ENCODE assay signal across 16 cellular contexts in genomic region chr14:61365667-61366194, GRCh38. TPM values are rescaled to one million over a fixed set of nuclear protein-coding genes. Genes with fewer than 3 reads are reported as not detected.
A peak's percentile ranks its signal among the peaks of the same experiment; 100 is the strongest.
DNase-seq lines count a peak whose midpoint lies in the region; ATAC-seq and TF ChIP-seq lines count a peak whose summit lies in the region.
"Had no signal": no experiment of that assay in that cellular context is flagged by ENCODE, and none has a peak within 500 bp of the region (broad histone marks: within the 10 kb centered on the region; RNA-seq: fewer than 3 reads in every experiment).

No MANE protein-coding gene starts in this region.

- H3K18ac ChIP-seq in IMR-90 (ENCODE audit: low read depth, low read length), result no peak overlapping the region

- H3K4me1 ChIP-seq in CD4-positive, CD25-positive, alpha-beta regulatory T cell (ENCODE audit: control insufficient read depth, insufficient read depth, low read length, poor library complexity, severe bottlenecking), result peaks cover 91% of the 10 kb centered on the region
- peaks cover 1% of the 10 kb centered on the region; the same call in 1 of the 2 replicates for H3K4me1 ChIP-seq in IMR-90 (ENCODE audit: control insufficient read depth, insufficient read depth, low read length)

- no peak overlapping the region for H2BK15ac ChIP-seq in IMR-90 (ENCODE audit: low read depth, low read length)

- no peak overlapping the region for H2BK5ac ChIP-seq in IMR-90 (ENCODE audit: low read depth, low read length, poor library complexity, severe bottlenecking)

- no peak for ATAC-seq in CD4-positive, CD25-positive, alpha-beta regulatory T cell (ENCODE audit: low read depth in 2 of 2)
- peak; percentile 32; the same call in 1 of the 2 replicates for ATAC-seq in IMR-90 (ENCODE audit: low read depth)

- dilution Hi-C loops in IMR-90 (cut with HindIII; ENCODE audit: low sequenced_read_pairs, unreplicated experiment), result no loop called here

- H2BK120ac ChIP-seq in IMR-90 (ENCODE audit: low read depth, low read length), result no peak overlapping the region

- no CpG with 5 or more reads among the region's 3 CpGs for WGBS in IMR-90 (ENCODE audit: extremely low coverage in 2 of 2, insufficient read length in 1 of 2), 2 experiments

- H4K20me1 ChIP-seq in IMR-90 (ENCODE audit: insufficient read depth, low read length), result no peaks in the 10 kb centered on the region

- H3K9ac ChIP-seq in IMR-90 (ENCODE audit: low read depth, low read length), result no peak overlapping the region

- no peak overlapping the region for H3K27ac Mint-ChIP-seq in CD4-positive, CD25-positive, alpha-beta regulatory T cell
- H3K27ac Mint-ChIP-seq: B cell, HFFc6 had no signal

- H3K4me3 ChIP-seq in CD4-positive, CD25-positive, alpha-beta regulatory T cell (ENCODE audit: low read depth, low read length), result peak overlapping the region; percentile 54
- no peak overlapping the region for H3K4me3 ChIP-seq in IMR-90 (ENCODE audit: insufficient read depth, low read depth, low read length)
- H3K4me3 ChIP-seq in choroid plexus epithelial cell (ENCODE audit: low read depth, low read length), result no peak overlapping the region

- no peak overlapping the region for H3K4me2 ChIP-seq in IMR-90 (ENCODE audit: low read depth, low read length)

- in situ Hi-C loops in IMR-90 (cut with MboI; ENCODE audit: low sequenced_read_pairs), result no loop called here

- no peak overlapping the region for H2AFZ ChIP-seq in IMR-90 (replicated peaks; ENCODE audit: low read length, poor library complexity)

- no peak for TF ChIP-seq CTCF in IMR-90 (conservative IDR thresholded peaks at IDR 0.05; ENCODE audit: low read depth, low read length)
- no peak for TF ChIP-seq CTCF in choroid plexus epithelial cell (conservative IDR thresholded peaks at IDR 0.05; ENCODE audit: low read depth, low read length)

- POLR2A ChIA-PET in IMR-90 (lab: Charles Lee; ENCODE audit: unreplicated experiment), result no interaction called here

- no peak overlapping the region for H2BK20ac ChIP-seq in IMR-90 (ENCODE audit: low read depth, low read length)

- no peak overlapping the region for H3K56ac ChIP-seq in IMR-90 (ENCODE audit: extremely low read depth, insufficient read depth, low read length)

- no peak for DNase-seq in CD4-positive, CD25-positive, alpha-beta regulatory T cell
- no peak for DNase-seq in IMR-90
- peak; percentile 14 for DNase-seq in choroid plexus epithelial cell (ENCODE audit: low read depth)
- DNase-seq in iris pigment epithelial cell (ENCODE audit: low read depth), result peak; percentile 25
- DNase-seq in SKM-1 (lab: John Stamatoyannopoulos, UW; ENCODE audit: unreplicated experiment), result no peak
- DNase-seq in erythroblast (lab: John Stamatoyannopoulos, UW), result no peak
- no peak for DNase-seq in kidney tubule cell (ENCODE audit: low spot score)
- DNase-seq in SKM-1 treated with dmso at 0.1 percent for 144 hours (lab: John Stamatoyannopoulos, UW; ENCODE audit: unreplicated experiment), result no peak
- DNase-seq: 8988T, Caco-2, HFFc6, NCI-H187 treated with DMSO at 0.1 percent for 48 hours, NCI-H345, NCI-H524 treated with DMSO at 0.1 percent for 48 hours, RPMI8226 had no signal

- H3K79me1 ChIP-seq in IMR-90 (ENCODE audit: low read depth in 1 of 2, low read length in 2 of 2), result no peaks in the 10 kb centered on the region

- TF ChIP-seq POLR2A in IMR-90 (IDR thresholded peaks at IDR 0.05; ENCODE audit: low read depth, low read length) (no peak), erythroblast (IDR thresholded peaks at IDR 0.05; ENCODE audit: low read length) (no peak)

- peaks cover 16 to 42% (median 28%) of the 10 kb centered on the region in 4 donors for H3K4me1 Mint-ChIP-seq in CD4-positive, CD25-positive, alpha-beta regulatory T cell
- H3K4me1 Mint-ChIP-seq: B cell had no signal

- H2AK5ac ChIP-seq in IMR-90 (ENCODE audit: low read depth, low read length), result no peak overlapping the region

- H3K23ac ChIP-seq in IMR-90 (ENCODE audit: low read depth, low read length), result no peak overlapping the region

- no peaks in the 10 kb centered on the region for H3K9me1 ChIP-seq in IMR-90 (ENCODE audit: insufficient read depth, low read length)

- H3K27me3 ChIP-seq in CD4-positive, CD25-positive, alpha-beta regulatory T cell (ENCODE audit: control insufficient read depth, insufficient read depth, low read length), result no peaks in the 10 kb centered on the region
- peaks cover 13% of the 10 kb centered on the region for H3K27me3 ChIP-seq in IMR-90 (ENCODE audit: control insufficient read depth, insufficient read depth, low read length)

- H3K27me3 Mint-ChIP-seq in CD4-positive, CD25-positive, alpha-beta regulatory T cell, result no peaks in the 10 kb centered on the region
- H3K27me3 Mint-ChIP-seq: B cell had no signal

- peak overlapping the region in 1 of 4 donors; percentile 19 for H3K4me3 Mint-ChIP-seq in CD4-positive, CD25-positive, alpha-beta regulatory T cell
- H3K4me3 Mint-ChIP-seq: B cell, HFFc6 had no signal

- no peak overlapping the region for H4K8ac ChIP-seq in IMR-90 (ENCODE audit: low read depth in 2 of 2, low read length in 2 of 2)

- no peak overlapping the region for H2AK9ac ChIP-seq in IMR-90 (replicated peaks; ENCODE audit: low read depth, low read length, poor library complexity)

- CTCF ChIA-PET in IMR-90 (lab: Yijun Ruan, JAX), result no interaction called here

- no peak overlapping the region for H3K14ac ChIP-seq in IMR-90 (replicated peaks; ENCODE audit: low read depth, low read length)

- H4K5ac ChIP-seq in IMR-90 (ENCODE audit: low read depth, low read length), result no peak overlapping the region

- BruUV-seq in IMR-90 (replicated peaks; lab: Mats Ljungman, UMichigan), result no TSS peak

- intact Hi-C loops in IMR-90 (cut with micrococcal nuclease), result no loop called here

- H3K36me3 ChIP-seq in CD4-positive, CD25-positive, alpha-beta regulatory T cell (ENCODE audit: control insufficient read depth, insufficient read depth, low read length), result peaks cover 4% of the 10 kb centered on the region
- no peaks in the 10 kb centered on the region for H3K36me3 ChIP-seq in IMR-90 (ENCODE audit: control insufficient read depth, insufficient read depth, low read length)

- H4K91ac ChIP-seq in IMR-90 (ENCODE audit: insufficient read depth, low read depth, low read length), result no peak overlapping the region

- peaks cover 3% of the 10 kb centered on the region for H3K36me3 Mint-ChIP-seq in CD4-positive, CD25-positive, alpha-beta regulatory T cell

- H3K4ac ChIP-seq in IMR-90 (ENCODE audit: low read depth, low read length), result no peak overlapping the region

- no peaks in the 10 kb centered on the region for H3K9me3 Mint-ChIP-seq in CD4-positive, CD25-positive, alpha-beta regulatory T cell
- H3K9me3 Mint-ChIP-seq: HFFc6 had no signal

- peak overlapping the region; percentile 50 for H3K27ac ChIP-seq in CD4-positive, CD25-positive, alpha-beta regulatory T cell (ENCODE audit: insufficient read depth, low read length, poor library complexity, severe bottlenecking)
- no peak overlapping the region for H3K27ac ChIP-seq in IMR-90 (ENCODE audit: insufficient read depth, low read length)

- H3K9me3 ChIP-seq in CD4-positive, CD25-positive, alpha-beta regulatory T cell (ENCODE audit: control insufficient read depth in 2 of 2, low read length in 2 of 2), result no peaks in the 10 kb centered on the region
- H3K9me3 ChIP-seq in IMR-90 (ENCODE audit: control insufficient read depth, insufficient read depth, low read length), result no peaks in the 10 kb centered on the region
- H3K9me3 ChIP-seq: Caco-2 had no signal

- no peak for TF ChIP-seq RAD21 in IMR-90 (IDR thresholded peaks at IDR 0.05; ENCODE audit: low read length)

TF ChIP-seq in IMR-90, 13 proteins besides CTCF, POLR2A, EP300 and RAD21:
- TF ChIP-seq MAFK (IDR thresholded peaks at IDR 0.05; ENCODE audit: low read depth, low read length) (no peak), MAZ (IDR thresholded peaks at IDR 0.05; ENCODE audit: borderline replicate concordance, low read depth, low read length) (no peak), USF2 (IDR thresholded peaks at IDR 0.05; ENCODE audit: low read depth, low read length) (no peak), FOS (IDR thresholded peaks at IDR 0.05; ENCODE audit: low read depth, low read length) (no peak), MXI1 (IDR thresholded peaks at IDR 0.05; ENCODE audit: borderline replicate concordance, low read depth, low read length) (no peak), BHLHE40 (IDR thresholded peaks at IDR 0.05; ENCODE audit: low read depth, low read length) (no peak), RCOR1 (IDR thresholded peaks at IDR 0.05; ENCODE audit: insufficient replicate concordance, low read length) (no peak), SMC3 (IDR thresholded peaks at IDR 0.05; ENCODE audit: low read depth, low read length) (no peak), NFE2L2 (IDR thresholded peaks at IDR 0.05; ENCODE audit: low read depth, low read length) (no peak), RFX5 (IDR thresholded peaks at IDR 0.05; ENCODE audit: low read depth, low read length) (no peak), ELK1 (IDR thresholded peaks at IDR 0.05; ENCODE audit: borderline replicate concordance, low read depth, low read length) (no peak), CHD1 (IDR thresholded peaks at IDR 0.05; ENCODE audit: low read depth, low read length) (no peak), CEBPB (IDR thresholded peaks at IDR 0.05; ENCODE audit: low read depth, low read length) (no peak)

RNA-seq across cellular contexts. Expression of gene PRKCH, which starts 44.4 kb away (rescaled TPM):
- 457 TPM for total RNA-seq in CD4-positive, CD25-positive, alpha-beta regulatory T cell
- polyA plus RNA-seq in CD4-positive, CD25-positive, alpha-beta regulatory T cell, result 100 to 1,000 TPM; 194 to 221 (median 199) TPM
- total RNA-seq in IMR-90 (2012; rRNA removed), result 1.4 and 2.3 TPM in 2 replicates
- 1.4 and 1.6 TPM in 2 replicates for polyA plus RNA-seq in IMR-90 (2012; rRNA removed)
- 1.0 and 1.6 TPM in 2 replicates for polyA plus RNA-seq in IMR-90 (2012; cell fraction: cytosol; rRNA removed)
- 0.76 and 3.6 TPM in 2 replicates for polyA plus RNA-seq in IMR-90 (2012; cell fraction: nucleus; rRNA removed; ENCODE audit: low replicate concordance)

Comparison
In these comparisons a context has a peak if more than half of its experiments do, and no peak if none do; other contexts are left out.
1. DNase-seq: peak in choroid plexus epithelial cell (single experiment) and iris pigment epithelial cell (single experiment); none in CD4-positive, CD25-positive, alpha-beta regulatory T cell (0 of 3), IMR-90 (single experiment), SKM-1 (single experiment), erythroblast (0 of 2), kidney tubule cell (single experiment) and SKM-1 treated with dmso at 0.1 percent for 144 hours (single experiment).
2. RNA of gene PRKCH, which starts 44.4 kb away (total RNA-seq): 457 TPM in CD4-positive, CD25-positive, alpha-beta regulatory T cell (single experiment); 1.4 to 2.3 TPM in IMR-90; every median in the first group is over 100 times any median in the second.